ENCODE assay signal across 12 cellular contexts in genomic region chr1:230850547-230850946, GRCh38. TPM values are rescaled to one million over a fixed set of nuclear protein-coding genes. Genes with fewer than 3 reads are reported as not detected.
A peak's percentile ranks its signal among the peaks of the same experiment; 100 is the strongest.
DNase-seq lines count a peak whose midpoint lies in the region; ATAC-seq, FAIRE-seq and TF ChIP-seq lines count a peak whose summit lies in the region.
"Had no signal": no experiment of that assay in that cellular context is flagged by ENCODE, and none has a peak within 500 bp of the region (broad histone marks: within the 10 kb centered on the region; RNA-seq: fewer than 3 reads in every experiment).

No MANE protein-coding gene starts in this region.

- intact Hi-C loops in PC-3 (cut with micrococcal nuclease) (no loop called here), transverse colon (cut with DNase I; ENCODE audit: low total_unique reads) (no loop called here)

- H3K79me2 ChIP-seq in PC-3 (ENCODE audit: low read length) (no peaks in the 10 kb centered on the region), H1 (ENCODE audit: control insufficient read depth in 1 of 2, insufficient read depth in 2 of 2, low read length in 2 of 2) (peaks cover 0 to 4% of the 10 kb centered on the region in 2 experiments; a peak in 2 of 4 replicates), neural progenitor cell (ENCODE audit: low read depth) (peaks cover 11% of the 10 kb centered on the region)

- 0 out of 2 replicates have a peak, but pooled peaks cover 3% of the 10 kb centered on the region for H3K9me3 ChIP-seq in PC-3 (ENCODE audit: low read length)
- 0 out of 4 replicates have a peak, but pooled peaks cover 0 to 2% of the 10 kb centered on the region in 2 experiments for H3K9me3 ChIP-seq in H1 (ENCODE audit: insufficient read depth in 2 of 2, low read depth in 1 of 2, low read length in 1 of 2)
- H3K9me3 ChIP-seq in neural progenitor cell (ENCODE audit: low read depth): no peaks in the 10 kb centered on the region
- H3K9me3 ChIP-seq in transverse colon: no peaks in the 10 kb centered on the region
- H3K9me3 ChIP-seq: ovary had no signal

- no peak overlapping the region for H3K18ac ChIP-seq in H1 (ENCODE audit: extremely low read depth, low read length)

- TF ChIP-seq CTCF in PC-3 (conservative IDR thresholded peaks at IDR 0.05; ENCODE audit: low read depth, low read length) (no peak), H1 (IDR thresholded peaks at IDR 0.05; ENCODE audit: control extremely low read depth in 1 of 3, insufficient read depth in 1 of 3, low read depth in 1 of 3, low read length in 3 of 3) (no peak), neural progenitor cell (IDR thresholded peaks at IDR 0.05) (no peak), transverse colon (IDR thresholded peaks at IDR 0.05) (no peak)

- H3K27me3 ChIP-seq in PC-3 (ENCODE audit: low read length): no peaks in the 10 kb centered on the region
- no peaks in the 10 kb centered on the region for H3K27me3 ChIP-seq in H1 (replicated peaks in 1 of 4; ENCODE audit: control insufficient read depth in 3 of 4, extremely low read depth in 1 of 4, insufficient read depth in 3 of 4, low read length in 3 of 4)
- H3K27me3 ChIP-seq in neural progenitor cell: no peaks in the 10 kb centered on the region
- H3K27me3 ChIP-seq in transverse colon: no peaks in the 10 kb centered on the region
- H3K27me3 ChIP-seq: ovary had no signal

- FAIRE-seq in H1 (lab: Jason Lieb, UNC): no peak

- H3K9me3 Mint-ChIP-seq in neural progenitor cell: peaks cover 3% of the 10 kb centered on the region
- H3K9me3 Mint-ChIP-seq: activated T-helper 17 cell treated with anti-CD3 and anti-CD28 coated beads, Interleukin-2, amount 50 U/mL, for 72 hours had no signal

- H3K36me3 Mint-ChIP-seq in neural progenitor cell: peaks cover 43% of the 10 kb centered on the region

- no peak overlapping the region for H2BK5ac ChIP-seq in H1 (ENCODE audit: low read depth, low read length)

- no peak overlapping the region for H2BK120ac ChIP-seq in H1 (replicated peaks; ENCODE audit: low read depth, low read length)

- peak overlapping the region; percentile 86 for H3K27ac Mint-ChIP-seq in neural progenitor cell
- H3K27ac Mint-ChIP-seq: activated T-helper 17 cell treated with anti-CD3 and anti-CD28 coated beads, Interleukin-2, amount 50 U/mL, for 72 hours had no signal

- H3K4me1 Mint-ChIP-seq in neural progenitor cell: peaks cover 22% of the 10 kb centered on the region
- H3K4me1 Mint-ChIP-seq: activated T-helper 17 cell treated with anti-CD3 and anti-CD28 coated beads, Interleukin-2, amount 50 U/mL, for 72 hours had no signal

- H3K4me3 ChIP-seq in PC-3 (ENCODE audit: low read length): no peak overlapping the region
- H3K4me3 ChIP-seq in H1 (ENCODE audit: extremely low read depth in 1 of 4, insufficient read depth in 2 of 4, low read depth in 3 of 4, low read length in 4 of 4): no peak overlapping the region
- no peak overlapping the region for H3K4me3 ChIP-seq in neural progenitor cell
- H3K4me3 ChIP-seq in transverse colon: no peak overlapping the region
- H3K4me3 ChIP-seq: ovary had no signal

- H4K5ac ChIP-seq in H1 (ENCODE audit: insufficient read length, low read depth, low read length): no peak overlapping the region

- peaks cover 16% of the 10 kb centered on the region for H3K79me1 ChIP-seq in H1 (ENCODE audit: low read depth, low read length)

- in situ Hi-C loops in transverse colon (cut with MboI; ENCODE audit: low pct_ligation_motif_present in 1 of 4, low pct_unique_long_range_greater_than_20kb in 1 of 4, low sequenced_read_pairs in 3 of 4): no loop called here

- H2AK5ac ChIP-seq in H1 (ENCODE audit: low read depth, low read length): peak overlapping the region; percentile 39

- H3K27ac ChIP-seq in PC-3 (ENCODE audit: low read length): no peak overlapping the region
- H3K27ac ChIP-seq in H1 (ENCODE audit: low read depth, low read length): no peak overlapping the region
- no peak overlapping the region for H3K27ac ChIP-seq in neural progenitor cell
- peak overlapping the region in 3 of 4 donors; percentile 20 to 64 (median 52) for H3K27ac ChIP-seq in transverse colon

- H2AFZ ChIP-seq in PC-3 (ENCODE audit: low read length) (no peak overlapping the region), H1 (ENCODE audit: low read length) (no peak overlapping the region), neural progenitor cell (replicated peaks) (no peak overlapping the region)

- H3K23ac ChIP-seq in H1 (ENCODE audit: insufficient read length): no peak overlapping the region

- WGBS in H1 (ENCODE audit: extremely low coverage in 1 of 2, insufficient coverage in 1 of 2, insufficient read length in 1 of 2, insufficient replicate concordance in 2 of 2, low coverage in 1 of 2, low lambda C conversion rate in 2 of 2, missing lambda C conversion rate in 1 of 2), 2 experiments: 85% methylated on average over 7 of the region's 8 CpGs; no CpG with 5 or more reads in 1 of the 2 experiments
- WGBS in transverse colon (ENCODE audit: low coverage in 1 of 2), 2 donors: 59 to 88% methylated on average over 6 to 8 of the region's 8 CpGs

- no peaks in the 10 kb centered on the region for H3K23me2 ChIP-seq in H1 (ENCODE audit: low read depth, low read length)

- H3K36me3 ChIP-seq in PC-3 (ENCODE audit: low read depth, low read length) (peaks cover 31% of the 10 kb centered on the region), H1 (ENCODE audit: control insufficient read depth in 2 of 4, insufficient read depth in 4 of 4, low read length in 3 of 4) (peaks cover 0 to 18% (median 7%) of the 10 kb centered on the region in 4 experiments; a peak in 5 of 8 replicates), neural progenitor cell (peaks cover 3% of the 10 kb centered on the region), transverse colon (no peaks in the 10 kb centered on the region)
- H3K36me3 ChIP-seq: ovary had no signal

- no peaks in the 10 kb centered on the region for H3F3A ChIP-seq in PC-3 (ENCODE audit: low read length, unreplicated experiment)
- H3F3A ChIP-seq in neural progenitor cell (ENCODE audit: low read depth): no peaks in the 10 kb centered on the region

- H3K14ac ChIP-seq in H1 (ENCODE audit: insufficient read length): no peak overlapping the region

- TF ChIP-seq EP300 in H1 (IDR thresholded peaks at IDR 0.05; ENCODE audit: borderline replicate concordance in 1 of 2, low read depth in 2 of 2, low read length in 2 of 2): no peak
- no peak for TF ChIP-seq EP300 in transverse colon (IDR thresholded peaks at IDR 0.05; ENCODE audit: low read depth)

- no peak for TF ChIP-seq RAD21 in H1 (IDR thresholded peaks at IDR 0.05 in 1 of 2, conservative IDR thresholded peaks at IDR 0.05 in 1 of 2; ENCODE audit: low read depth in 2 of 2, low read length in 2 of 2)

- H4K91ac ChIP-seq in H1 (replicated peaks; ENCODE audit: insufficient read length, low read length): no peak overlapping the region

- H3K9ac ChIP-seq in PC-3 (ENCODE audit: low read length) (no peak overlapping the region), H1 (replicated peaks in 1 of 4; ENCODE audit: extremely low read depth in 1 of 4, low read depth in 3 of 4, low read length in 3 of 4) (peak overlapping the region in 1 of 4 experiments; percentile 21; a peak in 2 of 7 replicates), neural progenitor cell (no peak overlapping the region)

- H3K56ac ChIP-seq in H1 (replicated peaks; ENCODE audit: insufficient read length, low read depth, low read length): no peak overlapping the region

- CTCF ChIA-PET in PC-3 (lab: Charles Lee): no interaction called here
- CTCF ChIA-PET in H1 (lab: Charles Lee; ENCODE audit: partially characterized antibody): no interaction called here

- H3K4ac ChIP-seq in H1 (replicated peaks; ENCODE audit: insufficient read length, low read depth, low read length): no peak overlapping the region

- no TSS peak for BruUV-seq in PC-3 (replicated peaks; lab: Mats Ljungman, UMichigan)

- DNase-seq in PC-3 (no peak), H1 (ENCODE audit: low read depth in 1 of 2, low spot score in 2 of 2) (no peak), neural progenitor cell (ENCODE audit: low spot score) (no peak), transverse colon (no peak), A172 (ENCODE audit: low spot score) (no peak), hippocampal formation (lab: John Stamatoyannopoulos, UW) (no peak)
- DNase-seq: left colon, NCI-H2171 treated with DMSO at 0.1 percent for 48 hours, ovary, T-helper 1 cell had no signal

- H3K27me3 Mint-ChIP-seq in neural progenitor cell (ENCODE audit: insufficient read depth, low read depth): peaks cover 3% of the 10 kb centered on the region
- H3K27me3 Mint-ChIP-seq: activated T-helper 17 cell treated with anti-CD3 and anti-CD28 coated beads, Interleukin-2, amount 50 U/mL, for 72 hours had no signal

- H3K4me2 ChIP-seq in PC-3 (ENCODE audit: low read length) (peak overlapping the region; percentile 70), H1 (ENCODE audit: insufficient read depth in 1 of 2, low read depth in 2 of 2, low read length in 2 of 2) (no peak overlapping the region), neural progenitor cell (peak overlapping the region; percentile 33)

- H4K20me1 ChIP-seq in PC-3 (ENCODE audit: low read length) (no peaks in the 10 kb centered on the region), H1 (replicated peaks in 1 of 2; ENCODE audit: control insufficient read depth in 1 of 2, insufficient read depth in 2 of 2, low read length in 2 of 2) (peaks cover 6 to 10% of the 10 kb centered on the region in 2 experiments), neural progenitor cell (ENCODE audit: low read depth) (peaks cover 23% of the 10 kb centered on the region)

- peaks cover 24% of the 10 kb centered on the region for H3K4me1 ChIP-seq in PC-3 (ENCODE audit: insufficient read depth, low read length)
- peaks cover 0 to 10% (median 6%) of the 10 kb centered on the region in 4 experiments; a peak in 5 of 7 replicates for H3K4me1 ChIP-seq in H1 (replicated peaks in 1 of 4; ENCODE audit: control insufficient read depth in 3 of 4, insufficient read depth in 4 of 4, low read length in 3 of 4)
- H3K4me1 ChIP-seq in neural progenitor cell: peaks cover 21% of the 10 kb centered on the region
- H3K4me1 ChIP-seq in transverse colon: peaks cover 17 to 28% (median 25%) of the 10 kb centered on the region in 4 donors

- TF ChIP-seq POLR2A in H1 (IDR thresholded peaks at IDR 0.05; ENCODE audit: control extremely low read depth in 1 of 2, low read depth in 2 of 2, low read length in 2 of 2) (no peak), transverse colon (IDR thresholded peaks at IDR 0.05) (no peak)

- H2BK15ac ChIP-seq in H1 (ENCODE audit: low read length): no peak overlapping the region

- ATAC-seq in PC-3: no peak
- ATAC-seq in GM18870 (IDR thresholded peaks at IDR 0.05; ENCODE audit: unreplicated experiment): no peak
- ATAC-seq: activated T-helper 17 cell treated with anti-CD3 and anti-CD28 coated beads, Interleukin-2, amount 50 U/mL, for 72 hours; left colon had no signal

- H3K9me2 ChIP-seq in PC-3 (replicated peaks; ENCODE audit: low read length): no peaks in the 10 kb centered on the region

- POLR2A ChIA-PET in PC-3 (lab: Charles Lee; ENCODE audit: unreplicated experiment): no interaction called here
- POLR2A ChIA-PET in H1 (lab: Charles Lee; ENCODE audit: partially characterized antibody): no interaction called here

- no peak overlapping the region for H2BK20ac ChIP-seq in H1 (ENCODE audit: low read length)

- 0 out of 2 replicates have a peak overlapping the region, but pooled peaks have one; percentile 39 for H2BK12ac ChIP-seq in H1 (ENCODE audit: low read depth, low read length)

- no peak overlapping the region for H3K4me3 Mint-ChIP-seq in neural progenitor cell
- H3K4me3 Mint-ChIP-seq: activated T-helper 17 cell treated with anti-CD3 and anti-CD28 coated beads, Interleukin-2, amount 50 U/mL, for 72 hours had no signal

- peak overlapping the region; percentile 69 for H4K8ac ChIP-seq in H1 (ENCODE audit: extremely low read depth, insufficient read depth, low read length)

RNA-seq across cellular contexts. Expression of gene C1orf198, which starts 17.8 kb away (rescaled TPM):
- 24.5 and 24.8 TPM in 2 replicates for total RNA-seq in PC-3 (2014; rRNA removed)
- 45.0 and 45.3 TPM in 2 replicates for total RNA-seq in H1 (2021; fragmentation: NEBNext Ultra II Directional; extraction: Animal tissue kit (Norgen Biotek cat#: 25700))
- 29.4 and 30.6 TPM in 2 replicates for polyA plus RNA-seq in H1 (2011; rRNA removed)
- 32.2 TPM for polyA plus RNA-seq in H1 (2011; cell fraction: cytosol; rRNA removed)
- polyA plus RNA-seq in H1 (2011; cell fraction: nucleus; rRNA removed): 23.1 TPM
- polyA plus RNA-seq in H1 (2012, experiment 1 of 2): 24.6 to 27.9 TPM (median 26.5 TPM) in 4 replicates
- 29.4 TPM for polyA plus RNA-seq in H1 (2012, experiment 2 of 2)
- 20.2 TPM for polyA plus RNA-seq in H1 (2013, experiment 1 of 2)
- polyA plus RNA-seq in H1 (2013, experiment 2 of 2): 20.4 TPM
- polyA minus RNA-seq in H1 (2011; rRNA and poly(A)+ RNA removed): 34.2 and 34.3 TPM in 2 replicates
- polyA minus RNA-seq in H1 (2011; cell fraction: cytosol; rRNA and poly(A)+ RNA removed): 33.5 TPM
- 18.6 TPM for polyA minus RNA-seq in H1 (2011; cell fraction: nucleus; rRNA and poly(A)+ RNA removed)
- total RNA-seq in neural progenitor cell (ENCODE audit: low replicate concordance): 48.5 and 66.7 TPM in 2 replicates
- total RNA-seq in transverse colon: 10 to 100 TPM; 10.8 to 26.7 (median 18.2) TPM
- total RNA-seq in A172 (2014; rRNA removed; shearing (Covaris generic)): 42.9 and 43.6 TPM in 2 replicates

Comparison
In these comparisons a context has a peak if more than half of its experiments do, and no peak if none do; other contexts are left out.
1. H3K27ac ChIP-seq: peak in transverse colon (3 of 4); none in PC-3 (single experiment), H1 (single experiment) and neural progenitor cell (single experiment).
2. H3K4me2 ChIP-seq: peak in PC-3 (single experiment) and neural progenitor cell (single experiment); none in H1 (0 of 2).